In genomic region chr13:106621833-106622232, GRCh38 we compare ENCODE assay signal across 8 cellular contexts.
"Had no signal": no experiment of that assay in that cellular context is flagged by ENCODE, and none has a peak within 500 bp of the region (broad histone marks: within the 10 kb centered on the region; RNA-seq: fewer than 3 reads in every experiment).

No MANE protein-coding gene starts in this region.

- ATAC-seq: GM12878 had no signal

- H3K4me3 ChIP-seq: GM12878 had no signal

- FAIRE-seq: G401.6, GM12878, GM12891, GM12892, GM18507, GM19239 had no signal

- DNase-seq: GDM1, GF-D8 had no signal
